ENCODE assay signal across 12 cellular contexts in the genomic region with DNA sequence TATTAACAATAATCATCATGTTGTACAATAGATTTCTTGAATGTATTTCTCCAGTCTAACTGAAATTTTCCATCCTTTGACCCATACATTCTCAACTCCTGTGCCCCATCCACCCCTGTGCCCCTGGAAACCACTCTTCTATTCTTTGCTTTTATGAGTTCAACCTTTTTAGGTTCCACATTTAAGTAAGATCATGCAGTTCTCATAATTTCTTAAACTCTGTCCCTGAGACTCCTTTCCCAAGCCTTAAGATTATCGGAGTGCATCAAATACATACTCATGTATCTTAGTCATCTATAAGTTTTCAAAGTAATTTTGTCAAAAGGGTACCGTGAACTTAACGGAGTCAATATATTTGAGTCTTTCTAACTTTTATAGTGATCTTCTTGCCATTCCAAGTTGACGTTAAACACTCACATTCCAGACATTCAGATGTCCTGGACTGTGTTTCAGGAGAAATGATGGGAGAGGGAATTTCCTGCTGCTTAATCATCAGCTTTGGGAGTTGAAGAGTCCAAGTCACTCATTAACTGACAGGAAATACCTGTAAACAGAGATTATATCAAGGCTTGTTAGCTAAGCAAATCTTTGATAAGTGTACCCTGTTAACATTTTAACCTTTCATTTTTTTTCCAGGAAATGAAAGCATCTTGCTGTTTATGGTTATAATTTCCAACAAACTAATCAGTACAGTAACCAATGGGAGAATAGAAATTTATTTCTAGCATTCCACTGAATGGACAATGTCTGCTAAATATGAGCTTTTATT.
A peak's percentile ranks its signal among the peaks of the same experiment; 100 is the strongest.
DNase-seq lines count a peak whose midpoint lies in the region; TF ChIP-seq lines count a peak whose summit lies in the region.
"Had no signal": no experiment of that assay in that cellular context is flagged by ENCODE, and none has a peak within 500 bp of the region (broad histone marks: within the 10 kb centered on the region; RNA-seq: fewer than 3 reads in every experiment).

No MANE protein-coding gene starts in this region.

- no peaks in the 10 kb centered on the region for H3K36me3 ChIP-seq in mesenchymal stem cell (ENCODE audit: control insufficient read depth in 1 of 2, insufficient read depth in 2 of 2, low read depth in 1 of 2, low read length in 2 of 2)
- H3K36me3 ChIP-seq in CD4-positive, alpha-beta memory T cell (ENCODE audit: insufficient read depth, low read length): no peaks in the 10 kb centered on the region

- H3K9me3 ChIP-seq in mesenchymal stem cell (ENCODE audit: control insufficient read depth, low read length): no peaks in the 10 kb centered on the region
- H3K9me3 ChIP-seq in CD4-positive, alpha-beta memory T cell (ENCODE audit: control insufficient read depth in 1 of 2, low read length in 2 of 2): no peaks in the 10 kb centered on the region

- H2AK5ac ChIP-seq in mesenchymal stem cell (ENCODE audit: low read length, severe bottlenecking): no peak overlapping the region

- peaks cover 51% of the 10 kb centered on the region for H3K4me1 Mint-ChIP-seq in chondrocyte (ENCODE audit: low read depth)
- H3K4me1 Mint-ChIP-seq in CD4-positive, alpha-beta memory T cell: no peaks in the 10 kb centered on the region
- H3K4me1 Mint-ChIP-seq: activated B cell treated with CpG ODN at 0.5 μM for 24 hours; activated naive CD8-positive, alpha-beta T cell treated with anti-CD3 and anti-CD28 coated beads, Interleukin-2, amount 50 U/mL, for 24 hours had no signal

- H3K14ac ChIP-seq in mesenchymal stem cell (ENCODE audit: low read length in 2 of 2): no peak overlapping the region

- H2AFZ ChIP-seq in mesenchymal stem cell (ENCODE audit: low read depth, low read length): no peak overlapping the region

- whole genome bisulfite sequencing in mesenchymal stem cell: no CpG with 5 or more reads among the region's 4 CpGs

- H3K4me2 ChIP-seq in mesenchymal stem cell (ENCODE audit: low read length, poor library complexity, severe bottlenecking): no peak overlapping the region

- H3K4me3 Mint-ChIP-seq in chondrocyte (ENCODE audit: unreplicated experiment): peak overlapping the region; percentile 19
- no peak overlapping the region for H3K4me3 Mint-ChIP-seq in CD4-positive, alpha-beta memory T cell
- H3K4me3 Mint-ChIP-seq: activated B cell treated with CpG ODN at 0.5 μM for 24 hours; activated naive CD8-positive, alpha-beta T cell treated with anti-CD3 and anti-CD28 coated beads, Interleukin-2, amount 50 U/mL, for 24 hours had no signal

- DNase-seq in AG09309 (ENCODE audit: low read depth) (peak; percentile 73), HuH-7.5 (ENCODE audit: low spot score) (peak; percentile 23), chondrocyte (ENCODE audit: low spot score) (no peak), mesenchymal stem cell (peak; percentile 83), SIG-M5 treated with dmso at 0.1 percent for 504 hours (lab: John Stamatoyannopoulos, UW; ENCODE audit: unreplicated experiment) (no peak), NCI-H774 (lab: John Stamatoyannopoulos, UW) (no peak)
- no peak for DNase-seq in activated naive CD4-positive, alpha-beta T cell treated with anti-CD3 and anti-CD28 coated beads, Interleukin-2, amount 50 U/mL, for 16 hours
- no peak for DNase-seq in CD4-positive, alpha-beta memory T cell
- DNase-seq: activated B cell treated with CpG ODN at 0.5 μM for 24 hours; activated naive CD8-positive, alpha-beta T cell treated with anti-CD3 and anti-CD28 coated beads, Interleukin-2, amount 50 U/mL, for 24 hours; COR-L47; stimulated activated CD4-positive, alpha-beta T cell treated with anti-CD3 and anti-CD28 coated beads, Interleukin-12 subunit alpha, Interleukin-12 subunit beta, amount 100 ng/mL, for 4 hours had no signal

- H2BK5ac ChIP-seq in mesenchymal stem cell (ENCODE audit: low read depth, low read length, poor library complexity, severe bottlenecking): peak overlapping the region; percentile 79

- no peak overlapping the region for H2BK15ac ChIP-seq in mesenchymal stem cell (ENCODE audit: low read depth, poor library complexity, severe bottlenecking)

- peak overlapping the region; percentile 59 for H3K27ac Mint-ChIP-seq in chondrocyte (ENCODE audit: unreplicated experiment)
- H3K27ac Mint-ChIP-seq in CD4-positive, alpha-beta memory T cell: no peak overlapping the region
- H3K27ac Mint-ChIP-seq: activated B cell treated with CpG ODN at 0.5 μM for 24 hours; activated naive CD8-positive, alpha-beta T cell treated with anti-CD3 and anti-CD28 coated beads, Interleukin-2, amount 50 U/mL, for 24 hours had no signal

- H3K9ac ChIP-seq in mesenchymal stem cell (ENCODE audit: low read length): no peak overlapping the region

- no peaks in the 10 kb centered on the region for H3K36me3 Mint-ChIP-seq in chondrocyte (ENCODE audit: low read depth)
- no peaks in the 10 kb centered on the region for H3K36me3 Mint-ChIP-seq in CD4-positive, alpha-beta memory T cell

- no peak overlapping the region for H2BK120ac ChIP-seq in mesenchymal stem cell (ENCODE audit: low read depth, low read length)

- peak overlapping the region; percentile 97 for H3K27ac ChIP-seq in mesenchymal stem cell (ENCODE audit: low read length, poor library complexity, severe bottlenecking)
- no peak overlapping the region for H3K27ac ChIP-seq in CD4-positive, alpha-beta memory T cell (ENCODE audit: low read depth, low read length)

- intact Hi-C loops in CD4-positive, alpha-beta memory T cell (cut with micrococcal nuclease): no loop called here

- H3K18ac ChIP-seq in mesenchymal stem cell (ENCODE audit: low read depth in 1 of 2, low read length in 2 of 2): no peak overlapping the region

- H3K79me1 ChIP-seq in mesenchymal stem cell (replicated peaks; ENCODE audit: low read length, poor library complexity, severe bottlenecking): no peaks in the 10 kb centered on the region

- no peak overlapping the region for H3K4ac ChIP-seq in mesenchymal stem cell (ENCODE audit: low read depth in 1 of 2, low read length in 2 of 2)

- CTCF ChIA-PET in CD4-positive, alpha-beta memory T cell (lab: Charles Lee; ENCODE audit: partially characterized antibody): no interaction called here

- POLR2A ChIA-PET in CD4-positive, alpha-beta memory T cell (lab: Charles Lee; ENCODE audit: partially characterized antibody): no interaction called here

- no peaks in the 10 kb centered on the region for H3K9me3 Mint-ChIP-seq in chondrocyte (ENCODE audit: low read depth)
- no peaks in the 10 kb centered on the region for H3K9me3 Mint-ChIP-seq in CD4-positive, alpha-beta memory T cell
- H3K9me3 Mint-ChIP-seq: activated B cell treated with CpG ODN at 0.5 μM for 24 hours; activated naive CD8-positive, alpha-beta T cell treated with anti-CD3 and anti-CD28 coated beads, Interleukin-2, amount 50 U/mL, for 24 hours had no signal

- H3K4me3 ChIP-seq in AG09309 (ENCODE audit: control insufficient read depth, low read depth, low read length) (no peak overlapping the region), mesenchymal stem cell (ENCODE audit: insufficient read depth in 1 of 2, low read depth in 1 of 2, low read length in 2 of 2) (no peak overlapping the region)
- no peak overlapping the region for H3K4me3 ChIP-seq in CD4-positive, alpha-beta memory T cell (ENCODE audit: low read length in 2 of 2)

- no peaks in the 10 kb centered on the region for H3K27me3 Mint-ChIP-seq in chondrocyte (ENCODE audit: low read depth)
- H3K27me3 Mint-ChIP-seq in CD4-positive, alpha-beta memory T cell: peaks cover 4 to 6% of the 10 kb centered on the region in 2 donors
- H3K27me3 Mint-ChIP-seq: activated B cell treated with CpG ODN at 0.5 μM for 24 hours; activated naive CD8-positive, alpha-beta T cell treated with anti-CD3 and anti-CD28 coated beads, Interleukin-2, amount 50 U/mL, for 24 hours had no signal

- H3K27me3 ChIP-seq in mesenchymal stem cell (ENCODE audit: control insufficient read depth in 1 of 2, insufficient read depth in 1 of 2, low read length in 2 of 2): no peaks in the 10 kb centered on the region
- no peaks in the 10 kb centered on the region for H3K27me3 ChIP-seq in CD4-positive, alpha-beta memory T cell (ENCODE audit: insufficient read depth, low read length)

- H3K23ac ChIP-seq in mesenchymal stem cell (ENCODE audit: low read length in 2 of 2): no peak overlapping the region

- no peak overlapping the region for H4K8ac ChIP-seq in mesenchymal stem cell (ENCODE audit: low read length)

- peaks cover 3% of the 10 kb centered on the region for H3K4me1 ChIP-seq in mesenchymal stem cell (ENCODE audit: control insufficient read depth, insufficient read depth, low read depth, low read length)
- H3K4me1 ChIP-seq in CD4-positive, alpha-beta memory T cell (ENCODE audit: insufficient read depth, low read length): no peaks in the 10 kb centered on the region

- peak overlapping the region in 1 of 2 experiments; percentile 66 for H2BK12ac ChIP-seq in mesenchymal stem cell (ENCODE audit: low read length in 2 of 2)

- H4K91ac ChIP-seq in mesenchymal stem cell (ENCODE audit: low read length): no peak overlapping the region

- TF ChIP-seq CTCF in AG09309 (IDR thresholded peaks at IDR 0.05; ENCODE audit: control insufficient read depth, insufficient read depth, low read depth, low read length, missing control alignments): no peak
- no peak for TF ChIP-seq CTCF in chondrocyte (IDR thresholded peaks at IDR 0.05)

Comparison
In these comparisons a context has a peak if more than half of its experiments do, and no peak if none do; other contexts are left out.
1. DNase-seq: peak in AG09309 (single experiment), HuH-7.5 (single experiment) and mesenchymal stem cell (single experiment); none in chondrocyte (single experiment), SIG-M5 treated with dmso at 0.1 percent for 504 hours (single experiment), NCI-H774 (single experiment), activated naive CD4-positive, alpha-beta T cell treated with anti-CD3 and anti-CD28 coated beads, Interleukin-2, amount 50 U/mL, for 16 hours (single experiment) and CD4-positive, alpha-beta memory T cell (0 of 5).